10 cellular contexts compared by ENCODE assay signal in genomic region chr3:77348244-77348855, GRCh38.
DNase-seq lines count a peak whose midpoint lies in the region; ATAC-seq, FAIRE-seq and TF ChIP-seq lines count a peak whose summit lies in the region.
"Had no signal": no experiment of that assay in that cellular context is flagged by ENCODE, and none has a peak within 500 bp of the region (broad histone marks: within the 10 kb centered on the region; RNA-seq: fewer than 3 reads in every experiment).

No MANE protein-coding gene starts in this region.

- no peak overlapping the region for H3K27ac ChIP-seq in heart right ventricle
- H3K27ac ChIP-seq in CD8-positive, alpha-beta T cell (ENCODE audit: low read depth, low read length) = no peak overlapping the region
- H3K27ac ChIP-seq: thoracic aorta had no signal

- DNase-seq in heart right ventricle (no peak), left ventricle myocardium superior (no peak), RKO (ENCODE audit: low spot score) (peak; percentile 51), foreskin fibroblast (peak; percentile 12 to 64), urothelium cell line (ENCODE audit: low spot score) (no peak), COLO668 (lab: John Stamatoyannopoulos, UW; ENCODE audit: unreplicated experiment) (no peak)
- no peak for DNase-seq in CD8-positive, alpha-beta T cell
- DNase-seq: activated naive CD8-positive, alpha-beta T cell treated with anti-CD3 and anti-CD28 coated beads for 36 hours had no signal

- H3K4me3 ChIP-seq in heart right ventricle = no peak overlapping the region
- no peak overlapping the region for H3K4me3 ChIP-seq in foreskin fibroblast (ENCODE audit: low read depth in 1 of 2, low read length in 2 of 2)
- H3K4me3 ChIP-seq in CD8-positive, alpha-beta T cell (ENCODE audit: low read depth, low read length) = no peak overlapping the region
- H3K4me3 ChIP-seq: thoracic aorta had no signal

- CTCF ChIA-PET in CD8-positive, alpha-beta T cell (lab: Charles Lee) = no interaction called here

- TF ChIP-seq CTCF in heart right ventricle (IDR thresholded peaks at IDR 0.05) (peak in 7 of 9 donors; percentile 17 to 41 (median 28)), foreskin fibroblast (IDR thresholded peaks at IDR 0.05; ENCODE audit: low read depth, low read length) (peak; percentile 38)
- no peak for TF ChIP-seq CTCF in CD8-positive, alpha-beta T cell (IDR thresholded peaks at IDR 0.05)

- WGBS in heart right ventricle, 2 donors = 44 to 54% methylated on average over 6 of the region's 6 CpGs

- no peak overlapping the region for H3K27ac Mint-ChIP-seq in CD8-positive, alpha-beta T cell
- H3K27ac Mint-ChIP-seq: activated naive CD8-positive, alpha-beta T cell treated with anti-CD3 and anti-CD28 coated beads for 36 hours had no signal

- no peaks in the 10 kb centered on the region for H3K27me3 Mint-ChIP-seq in CD8-positive, alpha-beta T cell (ENCODE audit: low read depth)
- H3K27me3 Mint-ChIP-seq: activated naive CD8-positive, alpha-beta T cell treated with anti-CD3 and anti-CD28 coated beads for 36 hours had no signal

- intact Hi-C loops in heart right ventricle (cut with DNase I) (no loop called here), left ventricle myocardium superior (cut with micrococcal nuclease) (no loop called here)
- intact Hi-C loops in CD8-positive, alpha-beta T cell (cut with DNase I, micrococcal nuclease) = no loop called here

- H3K4me1 Mint-ChIP-seq in CD8-positive, alpha-beta T cell (ENCODE audit: low read depth) = no peaks in the 10 kb centered on the region
- H3K4me1 Mint-ChIP-seq: activated naive CD8-positive, alpha-beta T cell treated with anti-CD3 and anti-CD28 coated beads for 36 hours had no signal

- no peaks in the 10 kb centered on the region for H3K36me3 Mint-ChIP-seq in CD8-positive, alpha-beta T cell
- H3K36me3 Mint-ChIP-seq: activated naive CD8-positive, alpha-beta T cell treated with anti-CD3 and anti-CD28 coated beads for 36 hours had no signal

- no peaks in the 10 kb centered on the region for H3K4me1 ChIP-seq in heart right ventricle
- no peaks in the 10 kb centered on the region for H3K4me1 ChIP-seq in CD8-positive, alpha-beta T cell (ENCODE audit: insufficient read depth, low read length)

- H3K9me3 Mint-ChIP-seq in CD8-positive, alpha-beta T cell = peaks cover 20% of the 10 kb centered on the region

- no peak overlapping the region for H3K4me3 Mint-ChIP-seq in CD8-positive, alpha-beta T cell
- H3K4me3 Mint-ChIP-seq: activated naive CD8-positive, alpha-beta T cell treated with anti-CD3 and anti-CD28 coated beads for 36 hours had no signal

- ATAC-seq in heart right ventricle (no peak), left ventricle myocardium superior (no peak), HG03469 (IDR thresholded peaks at IDR 0.05; ENCODE audit: unreplicated experiment) (no peak)
- ATAC-seq in CD8-positive, alpha-beta T cell = no peak

- no peaks in the 10 kb centered on the region for H3K36me3 ChIP-seq in heart right ventricle
- no peaks in the 10 kb centered on the region for H3K36me3 ChIP-seq in CD8-positive, alpha-beta T cell (ENCODE audit: insufficient read depth, low read length)
- H3K36me3 ChIP-seq: thoracic aorta had no signal

- no peaks in the 10 kb centered on the region for H3K9me3 ChIP-seq in heart right ventricle
- H3K9me3 ChIP-seq in CD8-positive, alpha-beta T cell (ENCODE audit: low read length) = no peaks in the 10 kb centered on the region
- H3K9me3 ChIP-seq: thoracic aorta had no signal

- POLR2A ChIA-PET in CD8-positive, alpha-beta T cell (lab: Charles Lee) = no interaction called here

- peak; percentile 53 for FAIRE-seq in urothelium cell line (lab: Jason Lieb, UNC)

- H3K27me3 ChIP-seq in heart right ventricle = no peaks in the 10 kb centered on the region
- H3K27me3 ChIP-seq in CD8-positive, alpha-beta T cell (ENCODE audit: insufficient read depth, low read length) = no peaks in the 10 kb centered on the region

Comparison
In these comparisons a context has a peak if more than half of its experiments do, and no peak if none do; other contexts are left out.
1. DNase-seq: peak in RKO (single experiment) and foreskin fibroblast (2 of 2); none in heart right ventricle (0 of 2), left ventricle myocardium superior (single experiment), urothelium cell line (single experiment), COLO668 (single experiment) and CD8-positive, alpha-beta T cell (0 of 7).